24 cellular contexts compared by ENCODE assay signal in genomic region chr12:76508128-76508661, GRCh38. TPM values are rescaled to one million over a fixed set of nuclear protein-coding genes. Genes with fewer than 3 reads are reported as not detected.
DNase-seq lines count a peak whose midpoint lies in the region; ATAC-seq, FAIRE-seq and TF ChIP-seq lines count a peak whose summit lies in the region.
"Had no signal": no experiment of that assay in that cellular context is flagged by ENCODE, and none has a peak within 500 bp of the region (broad histone marks: within the 10 kb centered on the region; RNA-seq: fewer than 3 reads in every experiment).

No MANE protein-coding gene starts in this region.

- peaks cover 0 to 5% of the 10 kb centered on the region in 2 experiments for H3K9me3 ChIP-seq in CD4-positive, CD25-positive, alpha-beta regulatory T cell (ENCODE audit: control insufficient read depth in 2 of 2, low read length in 2 of 2)
- peaks cover 0 to 5% of the 10 kb centered on the region in 2 experiments; a peak in 3 of 4 replicates for H3K9me3 ChIP-seq in H1 (ENCODE audit: insufficient read depth in 2 of 2, low read depth in 1 of 2, low read length in 1 of 2)

- H3K18ac ChIP-seq in H1 (ENCODE audit: extremely low read depth, low read length) = no peak overlapping the region

- no peaks in the 10 kb centered on the region for H3K27me3 ChIP-seq in CD4-positive, CD25-positive, alpha-beta regulatory T cell (ENCODE audit: control insufficient read depth, insufficient read depth, low read length)
- no peaks in the 10 kb centered on the region for H3K27me3 ChIP-seq in H1 (replicated peaks in 1 of 4; ENCODE audit: control insufficient read depth in 3 of 4, extremely low read depth in 1 of 4, insufficient read depth in 3 of 4, low read length in 3 of 4)

- H3K27ac ChIP-seq in CD4-positive, CD25-positive, alpha-beta regulatory T cell (ENCODE audit: insufficient read depth, low read length, poor library complexity, severe bottlenecking) = no peak overlapping the region
- no peak overlapping the region for H3K27ac ChIP-seq in H1 (ENCODE audit: low read depth, low read length)
- H3K27ac ChIP-seq: C4-2B, GM23248, SK-N-MC had no signal

- TF ChIP-seq POLR2A in H1 (IDR thresholded peaks at IDR 0.05; ENCODE audit: control extremely low read depth in 1 of 2, low read depth in 2 of 2, low read length in 2 of 2) = no peak

- H2BK15ac ChIP-seq in H1 (ENCODE audit: low read length) = no peak overlapping the region

- no peak overlapping the region for H3K23ac ChIP-seq in H1 (ENCODE audit: insufficient read length)

- H4K5ac ChIP-seq in H1 (ENCODE audit: insufficient read length, low read depth, low read length) = no peak overlapping the region

- no peak overlapping the region for H2BK120ac ChIP-seq in H1 (replicated peaks; ENCODE audit: low read depth, low read length)

- H3K36me3 ChIP-seq in CD4-positive, CD25-positive, alpha-beta regulatory T cell (ENCODE audit: control insufficient read depth, insufficient read depth, low read length) = peaks cover 4% of the 10 kb centered on the region
- H3K36me3 ChIP-seq in H1 (ENCODE audit: control insufficient read depth in 2 of 4, insufficient read depth in 4 of 4, low read length in 3 of 4) = peaks cover 0 to under 1% (median 0%) of the 10 kb centered on the region in 4 experiments; a peak in 1 of 8 replicates

- H4K20me1 ChIP-seq in H1 (replicated peaks in 1 of 2; ENCODE audit: control insufficient read depth in 1 of 2, insufficient read depth in 2 of 2, low read length in 2 of 2) = no peaks in the 10 kb centered on the region

- peaks cover 27% of the 10 kb centered on the region for H3K36me3 Mint-ChIP-seq in CD4-positive, CD25-positive, alpha-beta regulatory T cell
- H3K36me3 Mint-ChIP-seq in stimulated activated effector memory CD8-positive, alpha-beta T cell treated with anti-CD3 and anti-CD28 coated beads, Interleukin-12 subunit alpha, Interleukin-12 subunit beta, amount 100 ng/mL, for 72 hours = peaks cover 6% of the 10 kb centered on the region

- H2BK5ac ChIP-seq in H1 (ENCODE audit: low read depth, low read length) = no peak overlapping the region

- no peak overlapping the region for H3K56ac ChIP-seq in H1 (replicated peaks; ENCODE audit: insufficient read length, low read depth, low read length)

- H2BK12ac ChIP-seq in H1 (ENCODE audit: low read depth, low read length) = no peak overlapping the region

- H3K9ac ChIP-seq in H1 (replicated peaks in 1 of 4; ENCODE audit: extremely low read depth in 1 of 4, low read depth in 3 of 4, low read length in 3 of 4) = no peak overlapping the region
- H3K9ac ChIP-seq: GM23248 had no signal

- H3K4me2 ChIP-seq in H1 (ENCODE audit: insufficient read depth in 1 of 2, low read depth in 2 of 2, low read length in 2 of 2) = no peak overlapping the region

- WGBS in H1 (ENCODE audit: extremely low coverage in 1 of 2, insufficient coverage in 1 of 2, insufficient read length in 1 of 2, insufficient replicate concordance in 2 of 2, low coverage in 1 of 2, low lambda C conversion rate in 2 of 2, missing lambda C conversion rate in 1 of 2), 2 experiments = 72% methylated on average over 4 of the region's 4 CpGs; no CpG with 5 or more reads in 1 of the 2 experiments

- peaks cover 0 to 19% of the 10 kb centered on the region in 2 experiments; a peak in 2 of 4 replicates for H3K79me2 ChIP-seq in H1 (ENCODE audit: control insufficient read depth in 1 of 2, insufficient read depth in 2 of 2, low read length in 2 of 2)

- no peaks in the 10 kb centered on the region; the same call in 1 of the 2 replicates for H3K79me1 ChIP-seq in H1 (ENCODE audit: low read depth, low read length)

- DNase-seq in CD4-positive, CD25-positive, alpha-beta regulatory T cell = no peak
- DNase-seq in HPDE6-E6E7 (ENCODE audit: extremely low spot score) (peak; percentile 1), H1 (ENCODE audit: low read depth in 1 of 2, low spot score in 2 of 2) (no peak), midbrain (lab: John Stamatoyannopoulos, UW) (no peak)
- no peak for DNase-seq in stimulated activated effector memory CD8-positive, alpha-beta T cell treated with anti-CD3 and anti-CD28 coated beads, Interleukin-12 subunit alpha, Interleukin-12 subunit beta, amount 100 ng/mL, for 72 hours (ENCODE audit: low spot score in 2 of 2)
- DNase-seq: Calu3, GM23248, HCEC 1CT, Karpas-422, NCI-H1092, NCI-H1417 treated with DMSO at 0.1 percent for 48 hours, NCI-H1694 treated with DMSO at 0.1 percent for 48 hours, NCI-H2081, NCI-H226, NCI-H510A, NCI-H69, SIG-M5, SW 1271 had no signal

- no peak overlapping the region for H3K4ac ChIP-seq in H1 (replicated peaks; ENCODE audit: insufficient read length, low read depth, low read length)

- H3K27me3 Mint-ChIP-seq in CD4-positive, CD25-positive, alpha-beta regulatory T cell = no peaks in the 10 kb centered on the region

- no peak overlapping the region for H2AK5ac ChIP-seq in H1 (ENCODE audit: low read depth, low read length)

- no peak for FAIRE-seq in H1 (lab: Jason Lieb, UNC)
- FAIRE-seq: GM19239 had no signal

- H3K14ac ChIP-seq in H1 (ENCODE audit: insufficient read length) = no peak overlapping the region

- no peak overlapping the region for H3K4me3 ChIP-seq in CD4-positive, CD25-positive, alpha-beta regulatory T cell (ENCODE audit: low read depth, low read length)
- no peak overlapping the region for H3K4me3 ChIP-seq in H1 (ENCODE audit: extremely low read depth in 1 of 4, insufficient read depth in 2 of 4, low read depth in 3 of 4, low read length in 4 of 4)
- H3K4me3 ChIP-seq: GM23248, SK-N-MC had no signal

- H3K23me2 ChIP-seq in H1 (ENCODE audit: low read depth, low read length) = no peaks in the 10 kb centered on the region

- no peak for TF ChIP-seq RAD21 in H1 (IDR thresholded peaks at IDR 0.05 in 1 of 2, conservative IDR thresholded peaks at IDR 0.05 in 1 of 2; ENCODE audit: low read depth in 2 of 2, low read length in 2 of 2)

- peaks cover 32 to 48% (median 42%) of the 10 kb centered on the region in 4 donors for H3K4me1 Mint-ChIP-seq in CD4-positive, CD25-positive, alpha-beta regulatory T cell
- peaks cover 23% of the 10 kb centered on the region for H3K4me1 Mint-ChIP-seq in stimulated activated effector memory CD8-positive, alpha-beta T cell treated with anti-CD3 and anti-CD28 coated beads, Interleukin-12 subunit alpha, Interleukin-12 subunit beta, amount 100 ng/mL, for 72 hours

- POLR2A ChIA-PET in H1 (lab: Charles Lee; ENCODE audit: partially characterized antibody) = interaction anchor here (1.0 kb wide), 1 partner anchor 20 kb away, joined by 3 read pairs; no protein-coding TSS in a partner anchor

- CTCF ChIA-PET in H1 (lab: Charles Lee; ENCODE audit: partially characterized antibody) = interaction anchor here (0.9 kb wide), 1 partner anchor 885 kb away, joined by 3 read pairs; no protein-coding TSS in a partner anchor

- no peak for ATAC-seq in CD4-positive, CD25-positive, alpha-beta regulatory T cell (ENCODE audit: low read depth in 2 of 2)
- ATAC-seq in stimulated activated effector memory CD8-positive, alpha-beta T cell treated with anti-CD3 and anti-CD28 coated beads, Interleukin-12 subunit alpha, Interleukin-12 subunit beta, amount 100 ng/mL, for 72 hours = peak; percentile 46
- ATAC-seq in GM19467 (IDR thresholded peaks at IDR 0.05; ENCODE audit: unreplicated experiment) = no peak
- no peak for ATAC-seq in GM19397 (IDR thresholded peaks at IDR 0.05; ENCODE audit: unreplicated experiment)
- ATAC-seq: Panc1 had no signal

- H2BK20ac ChIP-seq in H1 (ENCODE audit: low read length) = no peak overlapping the region

- no peak overlapping the region for H3K4me3 Mint-ChIP-seq in CD4-positive, CD25-positive, alpha-beta regulatory T cell
- H3K4me3 Mint-ChIP-seq in stimulated activated effector memory CD8-positive, alpha-beta T cell treated with anti-CD3 and anti-CD28 coated beads, Interleukin-12 subunit alpha, Interleukin-12 subunit beta, amount 100 ng/mL, for 72 hours = no peak overlapping the region

- no peak overlapping the region for H2AFZ ChIP-seq in H1 (ENCODE audit: low read length)
- H2AFZ ChIP-seq: GM23248 had no signal

- H3K4me1 ChIP-seq in CD4-positive, CD25-positive, alpha-beta regulatory T cell (ENCODE audit: control insufficient read depth, insufficient read depth, low read length, poor library complexity, severe bottlenecking) = no peaks in the 10 kb centered on the region
- no peaks in the 10 kb centered on the region for H3K4me1 ChIP-seq in H1 (replicated peaks in 1 of 4; ENCODE audit: control insufficient read depth in 3 of 4, insufficient read depth in 4 of 4, low read length in 3 of 4)

- no peak for TF ChIP-seq EP300 in H1 (IDR thresholded peaks at IDR 0.05; ENCODE audit: borderline replicate concordance in 1 of 2, low read depth in 2 of 2, low read length in 2 of 2)

- no peak for TF ChIP-seq CTCF in H1 (IDR thresholded peaks at IDR 0.05; ENCODE audit: control extremely low read depth in 1 of 3, insufficient read depth in 1 of 3, low read depth in 1 of 3, low read length in 3 of 3)

- H3K9me3 Mint-ChIP-seq in CD4-positive, CD25-positive, alpha-beta regulatory T cell = peaks cover 0 to 13% (median 2%) of the 10 kb centered on the region in 7 donors
- peaks cover 2% of the 10 kb centered on the region for H3K9me3 Mint-ChIP-seq in stimulated activated effector memory CD8-positive, alpha-beta T cell treated with anti-CD3 and anti-CD28 coated beads, Interleukin-12 subunit alpha, Interleukin-12 subunit beta, amount 100 ng/mL, for 72 hours

- H4K8ac ChIP-seq in H1 (ENCODE audit: extremely low read depth, insufficient read depth, low read length) = no peak overlapping the region

- no peak overlapping the region for H4K91ac ChIP-seq in H1 (replicated peaks; ENCODE audit: insufficient read length, low read length)

- peak overlapping the region in 2 of 3 donors; percentile 18 to 55 for H3K27ac Mint-ChIP-seq in CD4-positive, CD25-positive, alpha-beta regulatory T cell
- no peak overlapping the region for H3K27ac Mint-ChIP-seq in stimulated activated effector memory CD8-positive, alpha-beta T cell treated with anti-CD3 and anti-CD28 coated beads, Interleukin-12 subunit alpha, Interleukin-12 subunit beta, amount 100 ng/mL, for 72 hours

RNA-seq across cellular contexts. Expression of gene OSBPL8, which starts 51.4 kb away (rescaled TPM):
- 195 TPM for total RNA-seq in CD4-positive, CD25-positive, alpha-beta regulatory T cell
- 100 to 1,000 TPM; 129 to 187 (median 153) TPM for polyA plus RNA-seq in CD4-positive, CD25-positive, alpha-beta regulatory T cell
- 78.7 and 81.1 TPM in 2 replicates for total RNA-seq in H1 (2021; fragmentation: NEBNext Ultra II Directional; extraction: Animal tissue kit (Norgen Biotek cat#: 25700))
- polyA plus RNA-seq in H1 (2011; rRNA removed) = 10.9 and 28.9 TPM in 2 replicates
- 16.0 TPM for polyA plus RNA-seq in H1 (2011; cell fraction: cytosol; rRNA removed)
- polyA plus RNA-seq in H1 (2011; cell fraction: nucleus; rRNA removed) = 52.2 TPM
- 14.0 to 31.1 TPM (median 22.4 TPM) in 4 replicates for polyA plus RNA-seq in H1 (2012, experiment 1 of 2)
- polyA plus RNA-seq in H1 (2012, experiment 2 of 2) = 1.7 TPM
- polyA plus RNA-seq in H1 (2013, experiment 1 of 2) = 44.3 TPM
- 45.2 TPM for polyA plus RNA-seq in H1 (2013, experiment 2 of 2)
- 75.0 and 106 TPM in 2 replicates for polyA minus RNA-seq in H1 (2011; rRNA and poly(A)+ RNA removed)
- polyA minus RNA-seq in H1 (2011; cell fraction: cytosol; rRNA and poly(A)+ RNA removed) = 63.6 TPM
- 128 TPM for polyA minus RNA-seq in H1 (2011; cell fraction: nucleus; rRNA and poly(A)+ RNA removed)
